In genomic region chr10:97213431-97213830, GRCh38 we compare ENCODE assay signal across 27 cellular contexts. TPM values are rescaled to one million over a fixed set of nuclear protein-coding genes. Genes with fewer than 3 reads are reported as not detected.
DNase-seq lines count a peak whose midpoint lies in the region; ATAC-seq, FAIRE-seq and TF ChIP-seq lines count a peak whose summit lies in the region.
"Had no signal": no experiment of that assay in that cellular context is flagged by ENCODE, and none has a peak within 500 bp of the region (broad histone marks: within the 10 kb centered on the region; RNA-seq: fewer than 3 reads in every experiment).

No MANE protein-coding gene starts in this region.

- H3K9ac ChIP-seq in endodermal cell (ENCODE audit: extremely low read depth, low read length, poor library complexity, severe bottlenecking) (no peak overlapping the region), HepG2 (ENCODE audit: insufficient read depth, low read depth, low read length) (no peak overlapping the region)
- H3K9ac ChIP-seq: BLaER1 treated with 17β-estradiol and CSF1 and Interleukin-3, amounts not matched to agents 10 nM and 100 nM had no signal

- no peaks in the 10 kb centered on the region for H3K36me3 ChIP-seq in endodermal cell (ENCODE audit: control insufficient read depth, insufficient read depth, low read length)
- H3K36me3 ChIP-seq in HepG2 (replicated peaks in 1 of 2; ENCODE audit: control insufficient read depth in 1 of 2, insufficient read depth in 2 of 2, low read length in 2 of 2), result no peaks in the 10 kb centered on the region
- H3K36me3 ChIP-seq: BE2C, HAP-1 had no signal

- BruUV-seq in HepG2 (replicated peaks; lab: Mats Ljungman, UMichigan), result no TSS peak

- H3K4me1 ChIP-seq in endodermal cell (ENCODE audit: control insufficient read depth, insufficient read depth, low read length) (no peaks in the 10 kb centered on the region), HepG2 (ENCODE audit: insufficient read depth, low read length) (peaks cover 8% of the 10 kb centered on the region)
- H3K4me1 ChIP-seq: A549, BE2C, HAP-1 had no signal

- in situ Hi-C loops in HepG2 (cut with HindIII; ENCODE audit: extremely low pct_ligation_motif_present, low pct_unique_long_range_greater_than_20kb), result no loop called here

- no peaks in the 10 kb centered on the region for H3K36me3 Mint-ChIP-seq in activated T-cell treated with anti-CD3 and anti-CD28 coated beads, Interleukin-2, amount 50 U/mL, for 24 hours (ENCODE audit: low read depth)
- no peaks in the 10 kb centered on the region for H3K36me3 Mint-ChIP-seq in activated T-cell treated with anti-CD3 and anti-CD28 coated beads, Interleukin-2, amount 50 U/mL, for 72 hours (ENCODE audit: insufficient read depth in 2 of 2)
- H3K36me3 Mint-ChIP-seq in endodermal cell (ENCODE audit: low read depth), result no peaks in the 10 kb centered on the region

- H3K27ac Mint-ChIP-seq in activated T-cell treated with anti-CD3 and anti-CD28 coated beads, Interleukin-2, amount 50 U/mL, for 24 hours, result peak overlapping the region; percentile 9
- H3K27ac Mint-ChIP-seq in activated T-cell treated with anti-CD3 and anti-CD28 coated beads, Interleukin-2, amount 50 U/mL, for 72 hours, result no peak overlapping the region
- peak overlapping the region; percentile 12 for H3K27ac Mint-ChIP-seq in endodermal cell
- H3K27ac Mint-ChIP-seq: CD4-positive, alpha-beta T cell; HFFc6 had no signal

- H3K9me3 Mint-ChIP-seq in activated T-cell treated with anti-CD3 and anti-CD28 coated beads, Interleukin-2, amount 50 U/mL, for 24 hours, result no peaks in the 10 kb centered on the region
- no peaks in the 10 kb centered on the region for H3K9me3 Mint-ChIP-seq in activated T-cell treated with anti-CD3 and anti-CD28 coated beads, Interleukin-2, amount 50 U/mL, for 72 hours
- no peaks in the 10 kb centered on the region for H3K9me3 Mint-ChIP-seq in endodermal cell
- H3K9me3 Mint-ChIP-seq: CD14-positive monocyte; CD4-positive, alpha-beta T cell; CD8-positive, alpha-beta memory T cell; HFFc6 had no signal

- 92% methylated on average over 9 of the region's 9 CpGs; no CpG with 5 or more reads in 1 of the 2 experiments for WGBS in endodermal cell (ENCODE audit: insufficient coverage in 1 of 2, insufficient read length in 1 of 2), 2 experiments
- WGBS in HepG2 (ENCODE audit: low lambda C conversion rate), result 4% methylated on average over 9 of the region's 9 CpGs

- H3K27ac ChIP-seq in endodermal cell (ENCODE audit: low read depth, low read length), result no peak overlapping the region
- no peak overlapping the region for H3K27ac ChIP-seq in HepG2 (ENCODE audit: extremely low read length, insufficient read depth, low read length)
- H3K27ac ChIP-seq: A549; BLaER1 treated with 17β-estradiol and CSF1 and Interleukin-3, amounts not matched to agents 10 nM and 100 nM had no signal

- POLR2A ChIA-PET in HepG2 (lab: Yijun Ruan, JAX), result no interaction called here

- TF ChIP-seq EP300 in HepG2 (IDR thresholded peaks at IDR 0.05; ENCODE audit: low read depth in 2 of 2, low read length in 2 of 2), result no peak
- TF ChIP-seq EP300 in HepG2 (CRISPR knock-in tag; IDR thresholded peaks at IDR 0.05; ENCODE audit: borderline replicate concordance), result no peak

- no peak overlapping the region for H2AFZ ChIP-seq in HepG2 (ENCODE audit: low read length)

- H3K4me1 Mint-ChIP-seq in activated T-cell treated with anti-CD3 and anti-CD28 coated beads, Interleukin-2, amount 50 U/mL, for 24 hours (ENCODE audit: low read depth), result peaks cover 19% of the 10 kb centered on the region
- H3K4me1 Mint-ChIP-seq in activated T-cell treated with anti-CD3 and anti-CD28 coated beads, Interleukin-2, amount 50 U/mL, for 72 hours (ENCODE audit: low read depth), result peaks cover 22% of the 10 kb centered on the region
- peaks cover 7% of the 10 kb centered on the region for H3K4me1 Mint-ChIP-seq in endodermal cell

- H4K20me1 ChIP-seq in HepG2 (ENCODE audit: insufficient read depth, low read length), result no peaks in the 10 kb centered on the region

- no peak overlapping the region for H3K4me3 ChIP-seq in endodermal cell (ENCODE audit: low read length)
- no peak overlapping the region for H3K4me3 ChIP-seq in HepG2 (replicated peaks in 1 of 3; ENCODE audit: insufficient read depth in 1 of 3, low read depth in 2 of 3, low read length in 3 of 3)
- H3K4me3 ChIP-seq: A549; BLaER1 treated with 17β-estradiol and CSF1 and Interleukin-3, amounts not matched to agents 10 nM and 100 nM; GM12878; HAP-1 had no signal

- no peak for TF ChIP-seq RAD21 in HepG2 (CRISPR knock-in tag; IDR thresholded peaks at IDR 0.05)

- CTCF ChIA-PET in HepG2 (lab: Yijun Ruan, JAX; ENCODE audit: low intra/inter-chr PET ratio, low total read pairs), result interaction anchor here (0.7 kb wide), 1 partner anchor 140 kb away, joined by 3 read pairs; no protein-coding TSS in a partner anchor

- ATAC-seq in activated T-cell treated with anti-CD3 and anti-CD28 coated beads, Interleukin-2, amount 50 U/mL, for 72 hours (replicated peaks in 1 of 2), result no peak
- ATAC-seq in sciatic nerve (no peak), HepG2 (no peak), GM18505 (IDR thresholded peaks at IDR 0.05; ENCODE audit: unreplicated experiment) (no peak)
- ATAC-seq: A549, GM12878 had no signal

- TF ChIP-seq POLR2A in HepG2 (IDR thresholded peaks at IDR 0.05; ENCODE audit: insufficient read depth in 1 of 2, low read depth in 2 of 2, low read length in 2 of 2) (no peak), GM18505 (IDR thresholded peaks at IDR 0.05; ENCODE audit: borderline replicate concordance, extremely low read depth, insufficient read depth, insufficient read length) (no peak)

- no peak for DNase-seq in activated T-cell treated with anti-CD3 and anti-CD28 coated beads, Interleukin-2, amount 50 U/mL, for 24 hours
- no peak for DNase-seq in activated T-cell treated with anti-CD3 and anti-CD28 coated beads, Interleukin-2, amount 50 U/mL, for 72 hours
- no peak for DNase-seq in endodermal cell
- peak; percentile 49 for DNase-seq in sciatic nerve (ENCODE audit: low spot score)
- DNase-seq in HepG2 (ENCODE audit: low spot score), result no peak
- DNase-seq in GM19239 (ENCODE audit: insufficient read length, low spot score), result no peak
- DNase-seq: 8988T; ACHN; AML-193; BE2C; CD4-positive, alpha-beta T cell; CD8-positive, alpha-beta memory T cell; DMS 273 treated with DMSO at 0.1 percent for 48 hours; DMS79; EL; GDM1; GOT3; HFFc6 had no signal

- H3K27me3 Mint-ChIP-seq in activated T-cell treated with anti-CD3 and anti-CD28 coated beads, Interleukin-2, amount 50 U/mL, for 24 hours, result no peaks in the 10 kb centered on the region
- no peaks in the 10 kb centered on the region for H3K27me3 Mint-ChIP-seq in activated T-cell treated with anti-CD3 and anti-CD28 coated beads, Interleukin-2, amount 50 U/mL, for 72 hours (ENCODE audit: low read depth)
- no peaks in the 10 kb centered on the region for H3K27me3 Mint-ChIP-seq in endodermal cell (ENCODE audit: insufficient read depth)
- H3K27me3 Mint-ChIP-seq: CD4-positive, alpha-beta T cell; CD8-positive, alpha-beta memory T cell had no signal

- H3K4me3 Mint-ChIP-seq in activated T-cell treated with anti-CD3 and anti-CD28 coated beads, Interleukin-2, amount 50 U/mL, for 24 hours, result no peak overlapping the region
- H3K4me3 Mint-ChIP-seq in activated T-cell treated with anti-CD3 and anti-CD28 coated beads, Interleukin-2, amount 50 U/mL, for 72 hours, result no peak overlapping the region
- H3K4me3 Mint-ChIP-seq in endodermal cell, result no peak overlapping the region
- H3K4me3 Mint-ChIP-seq: CD14-positive monocyte; CD4-positive, alpha-beta T cell; CD8-positive, alpha-beta memory T cell; HFFc6 had no signal

- no peaks in the 10 kb centered on the region for H3K79me2 ChIP-seq in HepG2 (ENCODE audit: insufficient read depth, low read length)

- TF ChIP-seq CTCF in endodermal cell (conservative IDR thresholded peaks at IDR 0.05) (no peak), HepG2 (CRISPR knock-in tag; IDR thresholded peaks at IDR 0.05) (no peak)

- H3K9me3 ChIP-seq in endodermal cell (ENCODE audit: control insufficient read depth, low read length), result no peaks in the 10 kb centered on the region
- no peaks in the 10 kb centered on the region for H3K9me3 ChIP-seq in HepG2 (ENCODE audit: low read length)
- H3K9me3 ChIP-seq: A549, BE2C, HAP-1 had no signal

- H3K4me2 ChIP-seq in HepG2 (ENCODE audit: low read depth, low read length), result no peak overlapping the region
- H3K4me2 ChIP-seq: A549; BLaER1 treated with 17β-estradiol and CSF1 and Interleukin-3, amounts not matched to agents 10 nM and 100 nM had no signal

- no peak for FAIRE-seq in HepG2 (lab: Jason Lieb, UNC)
- FAIRE-seq in GM19239 (lab: Jason Lieb, UNC), result no peak
- FAIRE-seq: A549, D721Med, GM12878, GM18507, H54 had no signal

- intact Hi-C loops in sciatic nerve (cut with DNase I), result no loop called here
- intact Hi-C loops in HepG2 (cut with micrococcal nuclease; ENCODE audit: unreplicated experiment), result no loop called here

- H3K27me3 ChIP-seq in endodermal cell (ENCODE audit: control insufficient read depth, insufficient read depth, low read length, poor library complexity, severe bottlenecking), result no peaks in the 10 kb centered on the region
- no peaks in the 10 kb centered on the region; a peak in 1 of 5 replicates for H3K27me3 ChIP-seq in HepG2 (ENCODE audit: control insufficient read depth in 1 of 2, insufficient read depth in 2 of 2, low read length in 2 of 2)
- H3K27me3 ChIP-seq: BE2C had no signal

RNA-seq across cellular contexts. Expression of gene SLIT1, which starts 27.7 kb away (rescaled TPM):
- total RNA-seq in activated T-cell treated with anti-CD3 and anti-CD28 coated beads, Interleukin-2, amount 50 U/mL, for 72 hours, result 1 to 10 TPM in 1 of 2 donors, under 1 TPM in 1; 0.65 to 1.3 TPM
- total RNA-seq in endodermal cell (1 to 10 TPM in 1 of 2 donors, under 1 TPM in 1; 0.97 to 2.4 TPM), sciatic nerve (3.1 TPM), HepG2 (2016; rRNA removed; fragmentation: Illumina TruSeq; extraction: Trizol) (0.07 and 0.33 TPM in 2 replicates)
- 22.5 TPM for polyA plus RNA-seq in endodermal cell (2013, experiment 1 of 2)
- polyA plus RNA-seq in endodermal cell (2013, experiment 2 of 2), result 23.2 TPM
- 0.09 TPM in 1 of 2 replicates, not detected in the other for total RNA-seq in HepG2 (2016; cell fraction: cytosol; rRNA removed; fragmentation: Illumina TruSeq; extraction: Trizol; ENCODE audit: low read depth)
- total RNA-seq in HepG2 (2016; cell fraction: insoluble cytoplasmic fraction; rRNA removed; fragmentation: Illumina TruSeq; extraction: Trizol), result 0.03 and 0.06 TPM in 2 replicates
- total RNA-seq in HepG2 (2016; cell fraction: membrane; rRNA removed; fragmentation: Illumina TruSeq; extraction: Trizol), result 0.07 and 0.09 TPM in 2 replicates
- total RNA-seq in HepG2 (2016; cell fraction: nucleus; rRNA removed; fragmentation: Illumina TruSeq; extraction: Trizol), result 0.43 and 0.72 TPM in 2 replicates
- polyA plus RNA-seq in HepG2 (2011; rRNA removed), result 0.09 and 0.22 TPM in 2 replicates
- polyA plus RNA-seq in HepG2 (2011; cell fraction: cytosol; rRNA removed), result 0.05 TPM in 2 replicates
- polyA plus RNA-seq in HepG2 (2011; cell fraction: nucleus; rRNA removed), result 0.52 and 0.96 TPM in 2 replicates
- polyA plus RNA-seq in HepG2 (2012), result 0.17 and 0.23 TPM in 2 replicates
- 0.12 TPM in 1 of 2 replicates, not detected in the other for polyA plus RNA-seq in HepG2 (2016; cell fraction: cytosol; fragmentation: Illumina TruSeq; extraction: Trizol; ENCODE audit: low read depth)
- 0.17 TPM in 1 of 2 replicates, not detected in the other for polyA plus RNA-seq in HepG2 (2016; cell fraction: insoluble cytoplasmic fraction; fragmentation: Illumina TruSeq; extraction: Trizol; ENCODE audit: low read depth)
- 0.05 TPM in 1 of 2 replicates, not detected in the other for polyA plus RNA-seq in HepG2 (2016; cell fraction: membrane; fragmentation: Illumina TruSeq; extraction: Trizol; ENCODE audit: low read depth)
- polyA plus RNA-seq in HepG2 (2016; cell fraction: nucleus; fragmentation: Illumina TruSeq; extraction: Trizol; ENCODE audit: insufficient read depth, low read depth), result 0.11 TPM in 1 of 2 replicates, not detected in the other
- 0.05 and 2.2 TPM in 2 replicates for polyA minus RNA-seq in HepG2 (2011; rRNA and poly(A)+ RNA removed; ENCODE audit: low replicate concordance)
- polyA minus RNA-seq in HepG2 (2011; cell fraction: cytosol; rRNA and poly(A)+ RNA removed), result 0.59 TPM in 1 of 2 replicates, not detected in the other
- polyA minus RNA-seq in HepG2 (2011; cell fraction: nucleus; rRNA and poly(A)+ RNA removed), result 1.6 and 1.8 TPM in 2 replicates
